12 cellular contexts compared by ENCODE assay signal in genomic region chr16:17304124-17304813, GRCh38.
A peak's percentile ranks its signal among the peaks of the same experiment; 100 is the strongest.
DNase-seq lines count a peak whose midpoint lies in the region; TF ChIP-seq lines count a peak whose summit lies in the region.
"Had no signal": no experiment of that assay in that cellular context is flagged by ENCODE, and none has a peak within 500 bp of the region (broad histone marks: within the 10 kb centered on the region; RNA-seq: fewer than 3 reads in every experiment).

No MANE protein-coding gene starts in this region.

- peaks cover 14% of the 10 kb centered on the region for H3K4me1 ChIP-seq in mammary epithelial cell (ENCODE audit: insufficient read depth, low read length)
- peaks cover 8% of the 10 kb centered on the region; the same call in 1 of the 2 replicates for H3K4me1 ChIP-seq in GM23248 (ENCODE audit: insufficient read depth)

- H3K9me3 ChIP-seq in mammary epithelial cell (replicated peaks; ENCODE audit: insufficient read depth, low read length) (no peaks in the 10 kb centered on the region), GM23248 (ENCODE audit: low read depth) (no peaks in the 10 kb centered on the region)

- H3K36me3 ChIP-seq in mammary epithelial cell (ENCODE audit: insufficient read depth, low read length) (no peaks in the 10 kb centered on the region), GM23248 (ENCODE audit: low read depth) (no peaks in the 10 kb centered on the region)

- H3K4me3 ChIP-seq in mammary epithelial cell (replicated peaks in 1 of 3; ENCODE audit: insufficient read depth in 1 of 3, low read depth in 2 of 3, low read length in 3 of 3) (no peak overlapping the region), GM23248 (no peak overlapping the region)
- H3K4me3 ChIP-seq: SK-N-MC had no signal

- no peaks in the 10 kb centered on the region for H3K27me3 Mint-ChIP-seq in activated naive CD4-positive, alpha-beta T cell treated with anti-CD3 and anti-CD28 coated beads for 36 hours (ENCODE audit: low read depth)
- no peaks in the 10 kb centered on the region for H3K27me3 Mint-ChIP-seq in mesothelial cell of epicardium (ENCODE audit: low read depth)
- no peaks in the 10 kb centered on the region for H3K27me3 Mint-ChIP-seq in type B pancreatic cell
- H3K27me3 Mint-ChIP-seq: activated CD4-positive, alpha-beta T cell treated with anti-CD3 and anti-CD28 coated beads, Interleukin-2, amount 10 ng/mL, durations not matched to agents 24 days and 14 days; effector memory CD8-positive, alpha-beta T cell had no signal

- 0 out of 2 replicates have a peak, but pooled peaks cover 5% of the 10 kb centered on the region for H3F3A ChIP-seq in GM23248 (ENCODE audit: insufficient read depth)

- no peaks in the 10 kb centered on the region for H3K9me3 Mint-ChIP-seq in activated naive CD4-positive, alpha-beta T cell treated with anti-CD3 and anti-CD28 coated beads for 36 hours
- H3K9me3 Mint-ChIP-seq in mesothelial cell of epicardium (no peaks in the 10 kb centered on the region), type B pancreatic cell (no peaks in the 10 kb centered on the region)
- H3K9me3 Mint-ChIP-seq: activated CD4-positive, alpha-beta T cell treated with anti-CD3 and anti-CD28 coated beads, Interleukin-2, amount 10 ng/mL, durations not matched to agents 24 days and 14 days; effector memory CD8-positive, alpha-beta T cell had no signal

- H4K20me1 ChIP-seq in mammary epithelial cell (ENCODE audit: insufficient read depth, low read length), result no peaks in the 10 kb centered on the region
- H4K20me1 ChIP-seq in GM23248 (ENCODE audit: insufficient read depth), result peaks cover 6% of the 10 kb centered on the region; the same call in 1 of the 2 replicates

- H3K27ac ChIP-seq in mammary epithelial cell (ENCODE audit: insufficient read depth, low read depth, low read length), result no peak overlapping the region
- no peak overlapping the region for H3K27ac ChIP-seq in GM23248
- H3K27ac ChIP-seq: SK-N-MC had no signal

- intact Hi-C loops in activated naive CD4-positive, alpha-beta T cell treated with anti-CD3 and anti-CD28 coated beads for 36 hours (cut with micrococcal nuclease), result no loop called here
- intact Hi-C loops in mammary epithelial cell (cut with micrococcal nuclease), result no loop called here

- H3K9ac ChIP-seq in mammary epithelial cell (ENCODE audit: insufficient read depth, low read length) (no peak overlapping the region), GM23248 (no peak overlapping the region)

- H3K79me2 ChIP-seq in mammary epithelial cell (ENCODE audit: insufficient read depth, low read length) (no peaks in the 10 kb centered on the region), GM23248 (ENCODE audit: insufficient read depth) (peaks cover 92% of the 10 kb centered on the region)

- H3K36me3 Mint-ChIP-seq in activated naive CD4-positive, alpha-beta T cell treated with anti-CD3 and anti-CD28 coated beads for 36 hours (ENCODE audit: low read depth), result no peaks in the 10 kb centered on the region
- H3K36me3 Mint-ChIP-seq in mesothelial cell of epicardium (no peaks in the 10 kb centered on the region), type B pancreatic cell (no peaks in the 10 kb centered on the region)

- H2AFZ ChIP-seq in mammary epithelial cell (ENCODE audit: low read depth, low read length), result no peak overlapping the region
- no peak overlapping the region for H2AFZ ChIP-seq in GM23248

- H3K27me3 ChIP-seq in mammary epithelial cell (ENCODE audit: insufficient read depth, low read length) (no peaks in the 10 kb centered on the region), GM23248 (replicated peaks; ENCODE audit: insufficient read depth) (no peaks in the 10 kb centered on the region)

- H3K4me2 ChIP-seq in mammary epithelial cell (ENCODE audit: insufficient read depth, low read depth, low read length), result no peak overlapping the region
- no peak overlapping the region for H3K4me2 ChIP-seq in GM23248 (ENCODE audit: unreplicated experiment)

- in situ Hi-C loops in mammary epithelial cell (cut with MboI; ENCODE audit: low sequenced_read_pairs in 2 of 2) (loop anchor here in 1 of 2 donors (25.0 kb wide), 1 partner anchor 108 kb away; no protein-coding TSS in a partner anchor), GM23248 (cut with MboI) (no loop called here)

- H3K27ac Mint-ChIP-seq in activated naive CD4-positive, alpha-beta T cell treated with anti-CD3 and anti-CD28 coated beads for 36 hours, result peak overlapping the region; percentile 24
- H3K27ac Mint-ChIP-seq in mesothelial cell of epicardium (peak overlapping the region; percentile 48), type B pancreatic cell (peak overlapping the region; percentile 81)

- peaks cover 33% of the 10 kb centered on the region for H3K4me1 Mint-ChIP-seq in activated naive CD4-positive, alpha-beta T cell treated with anti-CD3 and anti-CD28 coated beads for 36 hours (ENCODE audit: low read depth)
- H3K4me1 Mint-ChIP-seq in mesothelial cell of epicardium, result peaks cover 32% of the 10 kb centered on the region
- peaks cover 45% of the 10 kb centered on the region for H3K4me1 Mint-ChIP-seq in type B pancreatic cell (ENCODE audit: unreplicated experiment)

- dilution Hi-C loops in mammary epithelial cell (cut with HindIII; ENCODE audit: low sequenced_read_pairs), result no loop called here

- BruUV-seq in mammary epithelial cell (replicated peaks; lab: Mats Ljungman, UMichigan), result no TSS peak

- no peaks in the 10 kb centered on the region for H3K9me2 ChIP-seq in GM23248 (ENCODE audit: insufficient read depth)

- no peak for DNase-seq in activated naive CD4-positive, alpha-beta T cell treated with anti-CD3 and anti-CD28 coated beads for 36 hours
- DNase-seq in activated naive CD4-positive, alpha-beta T cell (lab: John Stamatoyannopoulos, UW), result no peak
- DNase-seq in mammary epithelial cell (peak; percentile 81), mesothelial cell of epicardium (ENCODE audit: low spot score in 2 of 2, unreplicated experiment in 2 of 2) (no peak), type B pancreatic cell (ENCODE audit: extremely low spot score, unreplicated experiment) (no peak), SHP77 (lab: John Stamatoyannopoulos, UW) (no peak), GM23248 (no peak), HPDE6-E6E7 (ENCODE audit: extremely low spot score) (no peak)
- DNase-seq: activated CD4-positive, alpha-beta T cell treated with anti-CD3 and anti-CD28 coated beads, Interleukin-2, amount 10 ng/mL, durations not matched to agents 24 days and 14 days; activated naive CD4-positive, alpha-beta T cell treated with anti-CD3 and anti-CD28 coated beads, Interleukin-2, amount 50 U/mL, for 16 hours; effector memory CD8-positive, alpha-beta T cell had no signal

- TF ChIP-seq CTCF in mammary epithelial cell (conservative IDR thresholded peaks at IDR 0.05 in 1 of 2, IDR thresholded peaks at IDR 0.05 in 1 of 2; ENCODE audit: extremely low read depth in 1 of 2, insufficient read depth in 1 of 2, low read depth in 1 of 2, low read length in 2 of 2) (no peak), mesothelial cell of epicardium (IDR thresholded peaks at IDR 0.05; ENCODE audit: unreplicated experiment) (no peak), type B pancreatic cell (conservative IDR thresholded peaks at IDR 0.05) (no peak)

- CTCF ChIA-PET in activated naive CD4-positive, alpha-beta T cell treated with anti-CD3 and anti-CD28 coated beads for 36 hours (lab: Charles Lee), result interaction anchor here (0.7 kb wide), 2 partner anchors 161 to 173 kb away, joined by 3 read pairs; no protein-coding TSS in a partner anchor
- CTCF ChIA-PET in mammary epithelial cell (lab: Charles Lee; ENCODE audit: low non-redundant PET), result no interaction called here

- H3K4me3 Mint-ChIP-seq in activated naive CD4-positive, alpha-beta T cell treated with anti-CD3 and anti-CD28 coated beads for 36 hours, result no peak overlapping the region
- H3K4me3 Mint-ChIP-seq in mesothelial cell of epicardium, result no peak overlapping the region
- peak overlapping the region; percentile 60 for H3K4me3 Mint-ChIP-seq in type B pancreatic cell
- H3K4me3 Mint-ChIP-seq: effector memory CD8-positive, alpha-beta T cell had no signal

- 7% methylated on average over 7 of the region's 7 CpGs for whole genome bisulfite sequencing in mammary epithelial cell (ENCODE audit: low coverage, missing lambda C conversion rate)
- 67 to 73% methylated on average over 7 of the region's 7 CpGs for WGBS in GM23248 (ENCODE audit: low coverage in 1 of 2, low lambda C conversion rate in 2 of 2, missing lambda C conversion rate in 2 of 2), 2 experiments

Comparison
In these comparisons a context has a peak if more than half of its experiments do, and no peak if none do; other contexts are left out.
1. H3K27ac Mint-ChIP-seq: peak in every context shown above with its lines; median percentile 81 in type B pancreatic cell; 48 in mesothelial cell of epicardium; 24 in activated naive CD4-positive, alpha-beta T cell treated with anti-CD3 and anti-CD28 coated beads for 36 hours.